19 cellular contexts compared by ENCODE assay signal in genomic region chr7:139871820-139872219, GRCh38. TPM values are rescaled to one million over a fixed set of nuclear protein-coding genes. Genes with fewer than 3 reads are reported as not detected.
A peak's percentile ranks its signal among the peaks of the same experiment; 100 is the strongest.
DNase-seq lines count a peak whose midpoint lies in the region; ATAC-seq and TF ChIP-seq lines count a peak whose summit lies in the region.
"Had no signal": no experiment of that assay in that cellular context is flagged by ENCODE, and none has a peak within 500 bp of the region (broad histone marks: within the 10 kb centered on the region; RNA-seq: fewer than 3 reads in every experiment).

No MANE protein-coding gene starts in this region.

- CTCF ChIA-PET in AG04450 (lab: Charles Lee), result interaction anchor here (1.1 kb wide), 1 partner anchor 253 kb away, joined by 5 read pairs; no protein-coding TSS in a partner anchor

- no peak for TF ChIP-seq POLR2A in body of pancreas (IDR thresholded peaks at IDR 0.05)

- peaks cover 65 to 70% of the 10 kb centered on the region in 2 donors for H3K4me1 Mint-ChIP-seq in natural killer cell

- H3K79me2 ChIP-seq in fibroblast of lung (ENCODE audit: control insufficient read depth, insufficient read depth, low read length), result no peaks in the 10 kb centered on the region
- no peaks in the 10 kb centered on the region for H3K79me2 ChIP-seq in Karpas-422 (ENCODE audit: low read length)

- intact Hi-C loops in natural killer cell (cut with micrococcal nuclease) (loop anchor here (2.0 to 10.0 kb wide), 3 partner anchors 17 to 303 kb away; partner anchors contain the start of gene KDM7A), body of pancreas (cut with DNase I) (no loop called here), psoas muscle (cut with DNase I) (no loop called here)

- TF ChIP-seq CTCF in AG04450 (IDR thresholded peaks at IDR 0.05; ENCODE audit: low read depth, low read length) (no peak), WERI-Rb-1 (IDR thresholded peaks at IDR 0.05; ENCODE audit: low read depth, low read length) (no peak), fibroblast of lung (conservative IDR thresholded peaks at IDR 0.05 in 1 of 2, IDR thresholded peaks at IDR 0.05 in 1 of 2; ENCODE audit: low read depth in 1 of 2, low read length in 2 of 2) (no peak), natural killer cell (IDR thresholded peaks at IDR 0.05) (no peak), body of pancreas (IDR thresholded peaks at IDR 0.05) (no peak), psoas muscle (IDR thresholded peaks at IDR 0.05) (no peak)

- H3K36me3 ChIP-seq in WERI-Rb-1, result no peaks in the 10 kb centered on the region
- H3K36me3 ChIP-seq in fibroblast of lung (ENCODE audit: control insufficient read depth, insufficient read depth, low read length), result no peaks in the 10 kb centered on the region
- H3K36me3 ChIP-seq in body of pancreas (replicated peaks in 1 of 2; ENCODE audit: insufficient read depth in 1 of 2, low read depth in 2 of 2), result no peaks in the 10 kb centered on the region
- H3K36me3 ChIP-seq in psoas muscle (ENCODE audit: insufficient read depth in 1 of 2, low read depth in 1 of 2), result no peaks in the 10 kb centered on the region
- no peaks in the 10 kb centered on the region for H3K36me3 ChIP-seq in Karpas-422 (ENCODE audit: insufficient read depth, low read length)
- H3K36me3 ChIP-seq: colonic mucosa had no signal

- POLR2A ChIA-PET in AG04450 (lab: Yijun Ruan, JAX), result interaction anchor here (0.8 to 1.7 kb wide), 5 partner anchors 24 to 192 kb away, joined by 3 to 7 read pairs (median 5); partner anchors contain the start of gene HIPK2

- peak overlapping the region; percentile 70 to 83 for H3K27ac Mint-ChIP-seq in natural killer cell
- H3K27ac Mint-ChIP-seq: activated CD4-positive, alpha-beta memory T cell treated with anti-CD3 and anti-CD28 coated beads for 36 hours; B cell had no signal

- H3K4me3 ChIP-seq in AG04450 (ENCODE audit: low read depth, low read length), result peak overlapping the region; percentile 5; the same call in 1 of the 2 replicates
- H3K4me3 ChIP-seq in WERI-Rb-1 (ENCODE audit: low read depth, low read length), result peak overlapping the region; percentile 4
- H3K4me3 ChIP-seq in fibroblast of lung (replicated peaks in 1 of 4; ENCODE audit: control extremely low read depth in 1 of 4, insufficient read depth in 1 of 4, low read depth in 3 of 4, low read length in 4 of 4), result no peak overlapping the region
- no peak overlapping the region for H3K4me3 ChIP-seq in body of pancreas
- no peak overlapping the region for H3K4me3 ChIP-seq in psoas muscle
- H3K4me3 ChIP-seq in Karpas-422 (ENCODE audit: low read length), result no peak overlapping the region
- H3K4me3 ChIP-seq: colonic mucosa, GM12878, upper lobe of left lung had no signal

- H3K4me1 ChIP-seq in fibroblast of lung (ENCODE audit: control insufficient read depth, extremely low read depth, insufficient read depth, low read length) (no peaks in the 10 kb centered on the region), body of pancreas (peaks cover 8% of the 10 kb centered on the region), psoas muscle (no peaks in the 10 kb centered on the region), Karpas-422 (ENCODE audit: low read length) (no peaks in the 10 kb centered on the region)
- H3K4me1 ChIP-seq: colonic mucosa had no signal

- H3K9me3 ChIP-seq in AG04450 (ENCODE audit: control insufficient read depth, insufficient read depth, low read length) (no peaks in the 10 kb centered on the region), WERI-Rb-1 (ENCODE audit: severe bottlenecking) (peaks cover 2% of the 10 kb centered on the region), fibroblast of lung (ENCODE audit: control insufficient read depth, insufficient read depth, low read depth, low read length) (no peaks in the 10 kb centered on the region), body of pancreas (no peaks in the 10 kb centered on the region), psoas muscle (no peaks in the 10 kb centered on the region), Karpas-422 (ENCODE audit: low read length) (no peaks in the 10 kb centered on the region)
- H3K9me3 ChIP-seq: colonic mucosa, upper lobe of left lung had no signal

- no peaks in the 10 kb centered on the region for H3K9me2 ChIP-seq in Karpas-422 (replicated peaks; ENCODE audit: insufficient read depth, low read length)

- H3K9me3 Mint-ChIP-seq in natural killer cell, result no peaks in the 10 kb centered on the region
- H3K9me3 Mint-ChIP-seq: activated CD4-positive, alpha-beta memory T cell treated with anti-CD3 and anti-CD28 coated beads for 36 hours had no signal

- H2AFZ ChIP-seq in fibroblast of lung (ENCODE audit: low read length) (no peak overlapping the region), Karpas-422 (ENCODE audit: low read length) (no peak overlapping the region)

- H3K4me2 ChIP-seq in fibroblast of lung (ENCODE audit: extremely low read depth, insufficient read depth, low read length) (peak overlapping the region; percentile 32), Karpas-422 (ENCODE audit: low read depth, low read length, poor library complexity, severe bottlenecking) (no peak overlapping the region)

- WGBS in body of pancreas, 2 donors, result 68 to 72% methylated on average over 2 of the region's 2 CpGs
- WGBS in psoas muscle, 3 donors, result 34 to 58% (median 35%) methylated on average over 2 of the region's 2 CpGs

- no peak overlapping the region for H3K4me3 Mint-ChIP-seq in natural killer cell
- H3K4me3 Mint-ChIP-seq: activated CD4-positive, alpha-beta memory T cell treated with anti-CD3 and anti-CD28 coated beads for 36 hours; B cell had no signal

- no peak for ATAC-seq in natural killer cell
- no peak for ATAC-seq in GM18909 (IDR thresholded peaks at IDR 0.05; ENCODE audit: poor library complexity, unreplicated experiment)
- no peak for ATAC-seq in body of pancreas
- no peak for ATAC-seq in psoas muscle
- ATAC-seq: GM12878 had no signal

- DNase-seq in AG04450 (ENCODE audit: low read depth, low spot score), result no peak
- DNase-seq in WERI-Rb-1, result no peak
- DNase-seq in fibroblast of lung (ENCODE audit: low read depth in 2 of 2), result peak in 1 of 2 donors; percentile 48
- no peak for DNase-seq in natural killer cell
- DNase-seq in body of pancreas, result no peak
- no peak for DNase-seq in psoas muscle
- no peak for DNase-seq in Karpas-422
- DNase-seq: activated CD4-positive, alpha-beta memory T cell treated with anti-CD3 and anti-CD28 coated beads for 36 hours; activated effector memory CD4-positive, alpha-beta T cell treated with anti-CD3 and anti-CD28 coated beads, Interleukin-2, amount 50 U/mL, for 16 hours; colonic mucosa; DMS79; NCI-H2171; NK-92 treated with Interleukin-12 subunit alpha and Interleukin-12 subunit beta, amount 100 ng/mL, for 24 hours; SHP77; stimulated activated CD8-positive, alpha-beta memory T cell treated with anti-CD3 and anti-CD28 coated beads, Interleukin-4, amount 100 ng/mL, for 48 hours; upper lobe of left lung had no signal

- H3K36me3 Mint-ChIP-seq in natural killer cell, result no peaks in the 10 kb centered on the region

- no peaks in the 10 kb centered on the region for H3K27me3 Mint-ChIP-seq in natural killer cell (ENCODE audit: low read depth in 2 of 2)
- H3K27me3 Mint-ChIP-seq: activated CD4-positive, alpha-beta memory T cell treated with anti-CD3 and anti-CD28 coated beads for 36 hours had no signal

- H3K27me3 ChIP-seq in AG04450 (ENCODE audit: control insufficient read depth, insufficient read depth, low read length) (no peaks in the 10 kb centered on the region), WERI-Rb-1 (ENCODE audit: insufficient read depth, low read depth, severe bottlenecking) (no peaks in the 10 kb centered on the region), fibroblast of lung (ENCODE audit: control insufficient read depth, insufficient read depth, low read length) (no peaks in the 10 kb centered on the region), body of pancreas (no peaks in the 10 kb centered on the region), psoas muscle (ENCODE audit: insufficient read depth in 3 of 3, low read length in 2 of 3) (no peaks in the 10 kb centered on the region), Karpas-422 (ENCODE audit: low read length) (no peaks in the 10 kb centered on the region)
- H3K27me3 ChIP-seq: colonic mucosa, upper lobe of left lung had no signal

- H3K27ac ChIP-seq in AG04450 (ENCODE audit: low read depth, low read length) (peak overlapping the region; percentile 87), WERI-Rb-1 (peak overlapping the region; percentile 84), fibroblast of lung (ENCODE audit: insufficient read depth, low read length) (no peak overlapping the region), body of pancreas (no peak overlapping the region), psoas muscle (no peak overlapping the region), Karpas-422 (ENCODE audit: low read length) (no peak overlapping the region)
- H3K27ac ChIP-seq: colonic mucosa had no signal

- H4K20me1 ChIP-seq in fibroblast of lung (ENCODE audit: control insufficient read depth, extremely low read depth, insufficient read depth, low read length), result no peaks in the 10 kb centered on the region
- H4K20me1 ChIP-seq in Karpas-422 (ENCODE audit: insufficient read depth, low read depth, low read length), result no peaks in the 10 kb centered on the region

- H3K9ac ChIP-seq in fibroblast of lung (ENCODE audit: insufficient read depth, low read length), result no peak overlapping the region
- H3K9ac ChIP-seq in Karpas-422 (ENCODE audit: low read length), result no peak overlapping the region

RNA-seq across cellular contexts. Expression of gene TBXAS1, which starts 42.8 kb away (rescaled TPM):
- polyA plus RNA-seq in AG04450 (2011; rRNA removed) (51.3 and 53.2 TPM in 2 replicates), fibroblast of lung (1.5 and 3.3 TPM in 2 replicates), psoas muscle (1 to 10 TPM in 2 of 3 donors, under 1 TPM in 1; 0.90 to 1.7 (median 1.1) TPM)
- 27.7 and 28.2 TPM in 2 replicates for polyA minus RNA-seq in AG04450 (2011; rRNA and poly(A)+ RNA removed)
- total RNA-seq in fibroblast of lung (1.3 and 2.1 TPM in 2 replicates), natural killer cell (100 to 1,000 TPM in 1 of 3 donors, 10 to 100 TPM in 2; 72.7 to 110 (median 88.7) TPM), body of pancreas (10 to 100 TPM in 1 of 2 donors, 1 to 10 TPM in 1; 3.6 to 10.6 TPM), psoas muscle (1 to 10 TPM; 2.0 to 2.9 (median 2.7) TPM)
- 1.3 and 3.3 TPM in 2 replicates for polyA plus RNA-seq in fibroblast of lung (2012)
- polyA minus RNA-seq in fibroblast of lung (ENCODE audit: low replicate concordance), result 6.6 TPM in 1 of 2 replicates, not detected in the other
- total RNA-seq in Karpas-422 (2014; rRNA removed; shearing (Covaris generic); ENCODE audit: low replicate concordance), result not detected in 2 replicates

Comparison
In these comparisons a context has a peak if more than half of its experiments do, and no peak if none do; other contexts are left out.
1. H3K27ac ChIP-seq: peak in AG04450 (single experiment) and WERI-Rb-1 (single experiment); none in fibroblast of lung (single experiment), body of pancreas (0 of 4), psoas muscle (single experiment) and Karpas-422 (single experiment).
2. H3K4me3 ChIP-seq: peak in AG04450 (single experiment) and WERI-Rb-1 (single experiment); none in fibroblast of lung (0 of 4), body of pancreas (0 of 2), psoas muscle (single experiment) and Karpas-422 (single experiment).
3. RNA of gene TBXAS1, which starts 42.8 kb away (total RNA-seq): 72.7 to 110 TPM in natural killer cell; 3.6 to 10.6 TPM in body of pancreas, 2.0 to 2.9 TPM in psoas muscle, 1.3 to 2.1 TPM in fibroblast of lung and not detected in Karpas-422; every median in the first group is over 4 times any median in the second.